Comparison of ENCODE assay signal across 30 cellular contexts in the genomic region with DNA sequence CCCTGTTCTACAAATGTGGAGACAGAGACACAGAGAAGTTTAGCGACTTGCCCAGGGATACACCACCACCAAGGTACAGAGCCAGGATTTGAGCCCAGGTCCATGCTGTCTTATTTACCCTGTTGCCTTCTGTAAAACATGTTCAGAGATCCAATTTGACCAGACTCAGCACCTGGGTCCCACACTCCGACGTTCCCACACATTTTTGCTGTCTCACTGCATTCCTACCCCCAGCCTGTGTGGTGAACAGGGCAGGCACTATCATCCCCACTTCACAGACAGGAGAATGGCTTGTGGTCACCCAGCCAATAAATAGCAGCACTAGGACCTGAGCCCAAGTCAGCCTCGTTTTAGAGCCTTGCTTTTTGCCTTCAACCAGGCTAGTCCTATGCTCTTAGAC.
"Had no signal": no experiment of that assay in that cellular context is flagged by ENCODE, and none has a peak within 500 bp of the region (broad histone marks: within the 10 kb centered on the region; RNA-seq: fewer than 3 reads in every experiment).

No MANE protein-coding gene starts in this region.

- H3K4me3 ChIP-seq: ascending aorta, esophagus muscularis mucosa, left lung, lower lobe of right lung, mucosa of descending colon, ovary, psoas muscle, right atrium auricular region, smooth muscle cell, upper lobe of left lung had no signal

- DNase-seq: activated CD4-positive, alpha-beta memory T cell treated with anti-CD3 and anti-CD28 coated beads for 36 hours; activated CD4-positive, alpha-beta T cell treated with anti-CD3 and anti-CD28 coated beads, Interleukin-2, amount 10 ng/mL, durations not matched to agents 24 days and 14 days; activated CD4-positive, CD25-positive, alpha-beta regulatory T cell treated with anti-CD3 and anti-CD28 coated beads, Interleukin-2, amount 50 U/mL, for 72 hours; activated CD8-positive, alpha-beta memory T cell treated with anti-CD3 and anti-CD28 coated beads, Interleukin-2, amount 50 U/mL, for 4 hours; activated gamma-delta T cell; activated naive CD4-positive, alpha-beta T cell treated with anti-CD3 and anti-CD28 coated beads, Interleukin-2, amount 10 ng/mL, durations not matched to agents 7 days and 5 days; activated naive CD8-positive, alpha-beta T cell treated with anti-CD3 and anti-CD28 coated beads, Interleukin-2, amount 10 ng/mL, durations not matched to agents 7 days and 5 days; activated T-cell treated with anti-CD3 and anti-CD28 coated beads, Interleukin-2, amount 50 U/mL, for 24 hours; caudate nucleus; effector CD4-positive, alpha-beta T cell; foreskin keratinocyte; left lung; lower lobe of right lung; mesendoderm; mucosa of descending colon; ovary; psoas muscle; stimulated activated CD4-positive, alpha-beta T cell treated with anti-CD3 and anti-CD28 coated beads, Interleukin-2, amount 100 ng/mL, for 48 hours; substantia nigra; T1000 had no signal

- H3K27ac ChIP-seq: ascending aorta, esophagus muscularis mucosa, foreskin keratinocyte, left lung, lower lobe of right lung, neutrophil, ovary, psoas muscle, right atrium auricular region, upper lobe of left lung had no signal

- H3K4me2 ChIP-seq: smooth muscle cell had no signal

- H3K4me1 Mint-ChIP-seq: activated CD4-positive, alpha-beta T cell treated with anti-CD3 and anti-CD28 coated beads, Interleukin-2, amount 10 ng/mL, durations not matched to agents 24 days and 14 days; activated naive CD4-positive, alpha-beta T cell treated with anti-CD3 and anti-CD28 coated beads, Interleukin-2, amount 10 ng/mL, durations not matched to agents 7 days and 5 days; activated naive CD8-positive, alpha-beta T cell treated with anti-CD3 and anti-CD28 coated beads, Interleukin-2, amount 10 ng/mL, durations not matched to agents 7 days and 5 days had no signal

- H3K9me3 Mint-ChIP-seq: activated CD4-positive, alpha-beta memory T cell treated with anti-CD3 and anti-CD28 coated beads for 36 hours; activated CD4-positive, alpha-beta T cell treated with anti-CD3 and anti-CD28 coated beads, Interleukin-2, amount 10 ng/mL, durations not matched to agents 24 days and 14 days; activated naive CD4-positive, alpha-beta T cell treated with anti-CD3 and anti-CD28 coated beads, Interleukin-2, amount 10 ng/mL, durations not matched to agents 7 days and 5 days; activated naive CD8-positive, alpha-beta T cell treated with anti-CD3 and anti-CD28 coated beads, Interleukin-2, amount 10 ng/mL, durations not matched to agents 7 days and 5 days; activated T-cell treated with anti-CD3 and anti-CD28 coated beads, Interleukin-2, amount 50 U/mL, for 24 hours; dendritic cell treated with granulocyte-macrophage colony-stimulating factor and Interleukin-4, amounts not matched to agents 40 ng/mL and 50 ng/mL, for 4 days; natural killer cell treated with Interleukin-12 subunit alpha and Interleukin-12 subunit beta and Interleukin-15 and Interleukin-18, amount 100 ng/mL, for 72 hours; stimulated activated naive CD8-positive, alpha-beta T cell treated with anti-CD3 and anti-CD28 coated beads, Interleukin-15, Interleukin-2, amounts not matched to agents 100 ng/mL and 50 ng/mL, for 24 hours; T-helper 1 cell treated with Interleukin-12 subunit alpha and Interleukin-12 subunit beta and Interleukin-4 antibody, amounts not matched to agents 30 μg/mL and 1 μg/mL, for 36 hours had no signal

- H3K36me3 Mint-ChIP-seq: activated CD4-positive, alpha-beta memory T cell treated with anti-CD3 and anti-CD28 coated beads for 36 hours; activated naive CD4-positive, alpha-beta T cell treated with anti-CD3 and anti-CD28 coated beads, Interleukin-2, amount 10 ng/mL, durations not matched to agents 7 days and 5 days; activated naive CD8-positive, alpha-beta T cell treated with anti-CD3 and anti-CD28 coated beads, Interleukin-2, amount 10 ng/mL, durations not matched to agents 7 days and 5 days; natural killer cell treated with Interleukin-12 subunit alpha and Interleukin-12 subunit beta and Interleukin-15 and Interleukin-18, amount 100 ng/mL, for 72 hours had no signal

- H3K36me3 ChIP-seq: ascending aorta, esophagus muscularis mucosa, left lung, lower lobe of right lung, neutrophil, ovary, right atrium auricular region, upper lobe of left lung had no signal

- H3K4me1 ChIP-seq: ascending aorta, foreskin keratinocyte, left lung, lower lobe of right lung, psoas muscle, right atrium auricular region, upper lobe of left lung had no signal

- H3K27me3 Mint-ChIP-seq: activated CD4-positive, alpha-beta memory T cell treated with anti-CD3 and anti-CD28 coated beads for 36 hours; activated CD4-positive, alpha-beta T cell treated with anti-CD3 and anti-CD28 coated beads, Interleukin-2, amount 10 ng/mL, durations not matched to agents 24 days and 14 days; activated naive CD4-positive, alpha-beta T cell treated with anti-CD3 and anti-CD28 coated beads, Interleukin-2, amount 10 ng/mL, durations not matched to agents 7 days and 5 days; activated naive CD8-positive, alpha-beta T cell treated with anti-CD3 and anti-CD28 coated beads, Interleukin-2, amount 10 ng/mL, durations not matched to agents 7 days and 5 days; stimulated activated naive CD8-positive, alpha-beta T cell treated with anti-CD3 and anti-CD28 coated beads, Interleukin-15, Interleukin-2, amounts not matched to agents 100 ng/mL and 50 ng/mL, for 24 hours had no signal

- H3K27me3 ChIP-seq: ascending aorta, esophagus muscularis mucosa, foreskin keratinocyte, left lung, neutrophil, ovary, upper lobe of left lung had no signal

- ATAC-seq: foreskin keratinocyte; left lung; lower lobe of right lung; mucosa of descending colon; natural killer cell treated with Interleukin-12 subunit alpha and Interleukin-12 subunit beta and Interleukin-15 and Interleukin-18, amount 100 ng/mL, for 72 hours; psoas muscle had no signal

- H3K27ac Mint-ChIP-seq: activated CD4-positive, alpha-beta memory T cell treated with anti-CD3 and anti-CD28 coated beads for 36 hours; activated CD4-positive, alpha-beta T cell treated with anti-CD3 and anti-CD28 coated beads, Interleukin-2, amount 10 ng/mL, durations not matched to agents 24 days and 14 days; activated naive CD4-positive, alpha-beta T cell treated with anti-CD3 and anti-CD28 coated beads, Interleukin-2, amount 10 ng/mL, durations not matched to agents 7 days and 5 days; activated naive CD8-positive, alpha-beta T cell treated with anti-CD3 and anti-CD28 coated beads, Interleukin-2, amount 10 ng/mL, durations not matched to agents 7 days and 5 days; activated T-cell treated with anti-CD3 and anti-CD28 coated beads, Interleukin-2, amount 50 U/mL, for 24 hours; dendritic cell treated with granulocyte-macrophage colony-stimulating factor and Interleukin-4, amounts not matched to agents 40 ng/mL and 50 ng/mL, for 4 days; natural killer cell treated with Interleukin-12 subunit alpha and Interleukin-12 subunit beta and Interleukin-15 and Interleukin-18, amount 100 ng/mL, for 72 hours; stimulated activated naive CD8-positive, alpha-beta T cell treated with anti-CD3 and anti-CD28 coated beads, Interleukin-15, Interleukin-2, amounts not matched to agents 100 ng/mL and 50 ng/mL, for 24 hours; T-helper 1 cell treated with Interleukin-12 subunit alpha and Interleukin-12 subunit beta and Interleukin-4 antibody, amounts not matched to agents 30 μg/mL and 1 μg/mL, for 36 hours had no signal

- H3K4me3 Mint-ChIP-seq: activated CD4-positive, alpha-beta memory T cell treated with anti-CD3 and anti-CD28 coated beads for 36 hours; activated CD4-positive, alpha-beta T cell treated with anti-CD3 and anti-CD28 coated beads, Interleukin-2, amount 10 ng/mL, durations not matched to agents 24 days and 14 days; activated naive CD4-positive, alpha-beta T cell treated with anti-CD3 and anti-CD28 coated beads, Interleukin-2, amount 10 ng/mL, durations not matched to agents 7 days and 5 days; activated naive CD8-positive, alpha-beta T cell treated with anti-CD3 and anti-CD28 coated beads, Interleukin-2, amount 10 ng/mL, durations not matched to agents 7 days and 5 days; activated T-cell treated with anti-CD3 and anti-CD28 coated beads, Interleukin-2, amount 50 U/mL, for 24 hours; dendritic cell treated with granulocyte-macrophage colony-stimulating factor and Interleukin-4, amounts not matched to agents 40 ng/mL and 50 ng/mL, for 4 days; natural killer cell treated with Interleukin-12 subunit alpha and Interleukin-12 subunit beta and Interleukin-15 and Interleukin-18, amount 100 ng/mL, for 72 hours; stimulated activated naive CD8-positive, alpha-beta T cell treated with anti-CD3 and anti-CD28 coated beads, Interleukin-15, Interleukin-2, amounts not matched to agents 100 ng/mL and 50 ng/mL, for 24 hours; T-helper 1 cell treated with Interleukin-12 subunit alpha and Interleukin-12 subunit beta and Interleukin-4 antibody, amounts not matched to agents 30 μg/mL and 1 μg/mL, for 36 hours had no signal
